7 cellular contexts compared by ENCODE assay signal in the genomic region with DNA sequence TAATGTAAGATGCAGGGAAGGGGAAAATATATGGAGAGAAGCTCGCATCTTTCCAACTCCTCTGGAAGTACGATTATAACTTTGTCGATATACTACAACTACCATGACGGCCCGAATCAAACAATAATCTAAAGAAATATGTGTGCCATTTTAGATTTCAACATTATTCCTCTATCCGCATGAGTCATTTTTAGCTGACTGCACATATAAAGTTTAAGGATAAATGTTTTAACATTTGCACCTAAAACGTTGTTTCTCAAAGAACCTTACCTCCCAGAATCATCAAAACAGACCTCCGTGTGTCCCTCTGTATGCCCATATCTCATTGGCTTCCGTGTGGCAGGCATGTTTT. TPM values are rescaled to one million over a fixed set of nuclear protein-coding genes. Genes with fewer than 3 reads are reported as not detected.
DNase-seq lines count a peak whose midpoint lies in the region; TF ChIP-seq lines count a peak whose summit lies in the region.

No MANE protein-coding gene starts in this region.

- peaks cover 19% of the 10 kb centered on the region for H3K36me3 ChIP-seq in HAP-1 (replicated peaks)
- peaks cover 15% of the 10 kb centered on the region for H3K36me3 ChIP-seq in WERI-Rb-1
- H3K36me3 ChIP-seq in hepatocyte (replicated peaks; ENCODE audit: insufficient read depth, low read depth), result no peaks in the 10 kb centered on the region
- no peaks in the 10 kb centered on the region for H3K36me3 ChIP-seq in smooth muscle cell (ENCODE audit: low read depth)

- no peaks in the 10 kb centered on the region for H3F3A ChIP-seq in smooth muscle cell (ENCODE audit: low read depth)

- in situ Hi-C loops in HAP-1 (cut with MboI; ENCODE audit: low sequenced_read_pairs), result no loop called here

- H3K4me2 ChIP-seq in hepatocyte (peak overlapping the region; percentile 85), smooth muscle cell (peak overlapping the region; percentile 99)

- H3K4me3 ChIP-seq in HAP-1 (peak overlapping the region; percentile 77), WERI-Rb-1 (ENCODE audit: low read depth, low read length) (peak overlapping the region; percentile 97), hepatocyte (peak overlapping the region; percentile 43), smooth muscle cell (peak overlapping the region; percentile 91)

- TF ChIP-seq CTCF in WERI-Rb-1 (IDR thresholded peaks at IDR 0.05; ENCODE audit: low read depth, low read length) (no peak), hepatocyte (IDR thresholded peaks at IDR 0.05; ENCODE audit: poor library complexity) (no peak), smooth muscle cell (IDR thresholded peaks at IDR 0.05; ENCODE audit: borderline replicate concordance, insufficient read depth, poor library complexity, severe bottlenecking) (no peak)

- no peaks in the 10 kb centered on the region for H3K27me3 ChIP-seq in HAP-1 (ENCODE audit: low read depth)
- H3K27me3 ChIP-seq in WERI-Rb-1 (ENCODE audit: insufficient read depth, low read depth, severe bottlenecking), result no peaks in the 10 kb centered on the region
- no peaks in the 10 kb centered on the region for H3K27me3 ChIP-seq in hepatocyte
- H3K27me3 ChIP-seq in smooth muscle cell (ENCODE audit: low read depth), result no peaks in the 10 kb centered on the region

- H2AFZ ChIP-seq in hepatocyte, result peak overlapping the region; percentile 79
- peak overlapping the region; percentile 100 for H2AFZ ChIP-seq in smooth muscle cell (ENCODE audit: low read depth)

- peaks cover 34% of the 10 kb centered on the region for H3K4me1 ChIP-seq in HAP-1
- peaks cover 10% of the 10 kb centered on the region for H3K4me1 ChIP-seq in hepatocyte (ENCODE audit: insufficient read depth)
- peaks cover 32% of the 10 kb centered on the region for H3K4me1 ChIP-seq in smooth muscle cell (ENCODE audit: low read depth)

- H4K20me1 ChIP-seq in hepatocyte (ENCODE audit: insufficient read depth, poor library complexity, severe bottlenecking) (peaks cover 6% of the 10 kb centered on the region), smooth muscle cell (ENCODE audit: low read depth) (peaks cover 34% of the 10 kb centered on the region)

- H3K79me2 ChIP-seq in hepatocyte, result peaks cover 59% of the 10 kb centered on the region
- peaks cover 58% of the 10 kb centered on the region for H3K79me2 ChIP-seq in smooth muscle cell (ENCODE audit: low read depth)

- H3K9me2 ChIP-seq in hepatocyte (replicated peaks; ENCODE audit: insufficient read depth), result no peaks in the 10 kb centered on the region

- H3K9me3 ChIP-seq in HAP-1 (no peaks in the 10 kb centered on the region), WERI-Rb-1 (ENCODE audit: severe bottlenecking) (no peaks in the 10 kb centered on the region), hepatocyte (ENCODE audit: low read depth) (no peaks in the 10 kb centered on the region), smooth muscle cell (replicated peaks; ENCODE audit: low read depth) (no peaks in the 10 kb centered on the region)

- H3K27ac ChIP-seq in WERI-Rb-1 (peak overlapping the region; percentile 96), hepatocyte (peak overlapping the region; percentile 94), smooth muscle cell (ENCODE audit: low read depth) (peak overlapping the region; percentile 80)

- DNase-seq in HAP-1 (ENCODE audit: low spot score in 2 of 2) (no peak), WERI-Rb-1 (no peak), hepatocyte (ENCODE audit: low spot score) (no peak), smooth muscle cell (lab: John Stamatoyannopoulos, UW; ENCODE audit: unreplicated experiment) (no peak), COLO668 (lab: John Stamatoyannopoulos, UW; ENCODE audit: unreplicated experiment) (no peak), HuH-7 (ENCODE audit: low spot score) (no peak)
- no peak for DNase-seq in activated CD8-positive, alpha-beta memory T cell treated with anti-CD3 and anti-CD28 coated beads, Interleukin-2, amount 50 U/mL, for 4 hours

- 5% methylated on average over 9 of the region's 9 CpGs for WGBS in hepatocyte (ENCODE audit: low lambda C conversion rate, missing lambda C conversion rate)
- 4% methylated on average over 9 of the region's 9 CpGs for WGBS in smooth muscle cell (ENCODE audit: low lambda C conversion rate)

- H3K9ac ChIP-seq in smooth muscle cell (ENCODE audit: low read depth), result peak overlapping the region; percentile 85

RNA-seq across cellular contexts. Expression of a gene that starts 0.5 kb away (rescaled TPM):
- total RNA-seq in hepatocyte (5.9 and 6.3 TPM in 2 replicates), smooth muscle cell (9.4 and 14.6 TPM in 2 replicates)
- polyA plus RNA-seq in hepatocyte (4.1 and 4.4 TPM in 2 replicates), smooth muscle cell (5.3 and 5.7 TPM in 2 replicates)

RNA-seq across cellular contexts. Expression of a gene that starts 0.6 kb away (rescaled TPM):
- total RNA-seq in hepatocyte (16.2 and 18.8 TPM in 2 replicates), smooth muscle cell (19.6 and 22.2 TPM in 2 replicates)
- polyA plus RNA-seq in hepatocyte (4.1 and 5.3 TPM in 2 replicates), smooth muscle cell (3.8 and 4.8 TPM in 2 replicates)

RNA-seq across cellular contexts. Expression of a gene that starts 25.0 kb away (rescaled TPM):
- total RNA-seq in hepatocyte (69.9 and 91.0 TPM in 2 replicates), smooth muscle cell (109 and 176 TPM in 2 replicates)
- polyA plus RNA-seq in hepatocyte (81.4 and 86.2 TPM in 2 replicates), smooth muscle cell (89.0 and 89.7 TPM in 2 replicates)

Comparison
In these comparisons a context has a peak if more than half of its experiments do, and no peak if none do; other contexts are left out.
1. H3K4me3 ChIP-seq: peak in every context shown above with its lines; median percentile 97 in WERI-Rb-1; 91 in smooth muscle cell; 77 in HAP-1; 43 in hepatocyte.